16 cellular contexts compared by ENCODE assay signal in genomic region chr10:31508882-31509281, GRCh38.
DNase-seq lines count a peak whose midpoint lies in the region; ATAC-seq and FAIRE-seq lines count a peak whose summit lies in the region.
"Had no signal": no experiment of that assay in that cellular context is flagged by ENCODE, and none has a peak within 500 bp of the region (broad histone marks: within the 10 kb centered on the region; RNA-seq: fewer than 3 reads in every experiment).

No MANE protein-coding gene starts in this region.

- ATAC-seq in activated T-helper 17 cell treated with anti-CD3 and anti-CD28 coated beads, Interleukin-2, amount 50 U/mL, for 72 hours (replicated peaks): no peak
- ATAC-seq: HepG2 had no signal

- peaks cover 11% of the 10 kb centered on the region for H3K4me1 Mint-ChIP-seq in activated T-helper 17 cell treated with anti-CD3 and anti-CD28 coated beads, Interleukin-2, amount 50 U/mL, for 72 hours
- no peaks in the 10 kb centered on the region for H3K4me1 Mint-ChIP-seq in immature natural killer cell

- no peak overlapping the region for H3K4me3 Mint-ChIP-seq in activated T-helper 17 cell treated with anti-CD3 and anti-CD28 coated beads, Interleukin-2, amount 50 U/mL, for 72 hours
- no peak overlapping the region for H3K4me3 Mint-ChIP-seq in immature natural killer cell
- H3K4me3 Mint-ChIP-seq: CD8-positive, alpha-beta memory T cell had no signal

- H3K4me1 ChIP-seq in GM23248 (ENCODE audit: insufficient read depth): no peaks in the 10 kb centered on the region

- H3K27ac Mint-ChIP-seq in activated T-helper 17 cell treated with anti-CD3 and anti-CD28 coated beads, Interleukin-2, amount 50 U/mL, for 72 hours: peak overlapping the region; percentile 55
- H3K27ac Mint-ChIP-seq in immature natural killer cell: no peak overlapping the region
- H3K27ac Mint-ChIP-seq: CD8-positive, alpha-beta memory T cell had no signal

- WGBS in GM23248 (ENCODE audit: low coverage in 1 of 2, low lambda C conversion rate in 2 of 2, missing lambda C conversion rate in 2 of 2), 2 experiments: 85 to 87% methylated on average over 5 of the region's 5 CpGs

- H3K27ac ChIP-seq in GM23248: no peak overlapping the region

- peaks cover 98% of the 10 kb centered on the region for H3K79me2 ChIP-seq in GM23248 (ENCODE audit: insufficient read depth)

- peaks cover 50% of the 10 kb centered on the region for H3K36me3 Mint-ChIP-seq in activated T-helper 17 cell treated with anti-CD3 and anti-CD28 coated beads, Interleukin-2, amount 50 U/mL, for 72 hours (ENCODE audit: low read depth)
- peaks cover 35 to 40% (median 39%) of the 10 kb centered on the region in 3 donors for H3K36me3 Mint-ChIP-seq in immature natural killer cell

- no peaks in the 10 kb centered on the region for H3K27me3 ChIP-seq in GM23248 (replicated peaks; ENCODE audit: insufficient read depth)

- 0 out of 2 replicates have a peak, but pooled peaks cover 3% of the 10 kb centered on the region for H4K20me1 ChIP-seq in GM23248 (ENCODE audit: insufficient read depth)

- H3K9me3 ChIP-seq in GM23248 (ENCODE audit: low read depth): peaks cover 11% of the 10 kb centered on the region

- H3K9ac ChIP-seq in GM23248: no peak overlapping the region

- peak; percentile 12 for DNase-seq in GM23248
- DNase-seq in hepatic stellate cell (ENCODE audit: low spot score): peak; percentile 2
- DNase-seq in urothelium cell line (ENCODE audit: low spot score): no peak
- no peak for DNase-seq in NK-92 (lab: John Stamatoyannopoulos, UW; ENCODE audit: unreplicated experiment)
- DNase-seq in activated CD8-positive, alpha-beta memory T cell treated with anti-CD3 and anti-CD28 coated beads, Interleukin-2, amount 50 U/mL, for 4 hours: no peak
- DNase-seq in immature natural killer cell: no peak
- DNase-seq: GOT3, Kasumi-1, NCI-H1417, NCI-H2029 treated with DMSO at 0.1 percent for 48 hours, NCI-H510A treated with DMSO at 0.1 percent for 48 hours, RPMI8226 had no signal

- peak; percentile 23 for FAIRE-seq in urothelium cell line (lab: Jason Lieb, UNC)
- FAIRE-seq: GM19239, HepG2 had no signal

- peaks cover 5% of the 10 kb centered on the region; the same call in 1 of the 2 replicates for H3F3A ChIP-seq in GM23248 (ENCODE audit: insufficient read depth)

- H3K4me2 ChIP-seq in GM23248 (ENCODE audit: unreplicated experiment): no peak overlapping the region

- H3K36me3 ChIP-seq in GM23248 (ENCODE audit: low read depth): peaks cover 75% of the 10 kb centered on the region

- H3K27me3 Mint-ChIP-seq in activated T-helper 17 cell treated with anti-CD3 and anti-CD28 coated beads, Interleukin-2, amount 50 U/mL, for 72 hours: no peaks in the 10 kb centered on the region
- peaks cover 0 to 2% (median 0%) of the 10 kb centered on the region in 3 donors for H3K27me3 Mint-ChIP-seq in immature natural killer cell (ENCODE audit: low read depth in 3 of 3)
- H3K27me3 Mint-ChIP-seq: CD8-positive, alpha-beta memory T cell had no signal

- no peaks in the 10 kb centered on the region for H3K9me2 ChIP-seq in GM23248 (ENCODE audit: insufficient read depth)

- no peak overlapping the region for H3K4me3 ChIP-seq in GM23248

- H3K9me3 Mint-ChIP-seq in activated T-helper 17 cell treated with anti-CD3 and anti-CD28 coated beads, Interleukin-2, amount 50 U/mL, for 72 hours: peaks cover 30% of the 10 kb centered on the region
- H3K9me3 Mint-ChIP-seq in immature natural killer cell: peaks cover 17 to 29% (median 24%) of the 10 kb centered on the region in 6 donors

- H2AFZ ChIP-seq in GM23248: no peak overlapping the region

- in situ Hi-C loops in GM23248 (cut with MboI): no loop called here

Comparison
In these comparisons a context has a peak if more than half of its experiments do, and no peak if none do; other contexts are left out.
1. DNase-seq: peak in GM23248 (single experiment) and hepatic stellate cell (single experiment); none in urothelium cell line (single experiment), NK-92 (single experiment), activated CD8-positive, alpha-beta memory T cell treated with anti-CD3 and anti-CD28 coated beads, Interleukin-2, amount 50 U/mL, for 4 hours (single experiment) and immature natural killer cell (0 of 3).